Comparison of ENCODE assay signal across 8 cellular contexts in genomic region chr6:5996701-5997419, GRCh38. TPM values are rescaled to one million over a fixed set of nuclear protein-coding genes. Genes with fewer than 3 reads are reported as not detected.
DNase-seq lines count a peak whose midpoint lies in the region; ATAC-seq and TF ChIP-seq lines count a peak whose summit lies in the region.

No MANE protein-coding gene starts in this region.

- dilution Hi-C loops in mammary epithelial cell (cut with HindIII; ENCODE audit: low sequenced_read_pairs) = no loop called here

- TF ChIP-seq POLR2A in right lobe of liver (IDR thresholded peaks at IDR 0.05) = no peak

- intact Hi-C loops in mammary epithelial cell (cut with micrococcal nuclease) = loop anchor here (2.0 to 5.0 kb wide), 2 partner anchors 28 to 525 kb away; no protein-coding TSS in a partner anchor
- intact Hi-C loops in right lobe of liver (cut with DNase I) = no loop called here
- intact Hi-C loops in tibial artery (cut with DNase I; ENCODE audit: low total_unique reads) = no loop called here

- in situ Hi-C loops in mammary epithelial cell (cut with MboI; ENCODE audit: low sequenced_read_pairs in 2 of 2) = no loop called here

- 9% methylated on average over 8 of the region's 48 CpGs for WGBS in mammary epithelial cell (ENCODE audit: low coverage, missing lambda C conversion rate)
- 1% methylated on average over 46 of the region's 48 CpGs for WGBS in right lobe of liver (ENCODE audit: insufficient coverage, low coverage, low lambda C conversion rate, missing lambda C conversion rate)

- H3K4me1 ChIP-seq in mammary epithelial cell (ENCODE audit: insufficient read depth, low read length) = peaks cover 14% of the 10 kb centered on the region
- H3K4me1 ChIP-seq in right lobe of liver = peaks cover 0 to 20% (median 6%) of the 10 kb centered on the region in 4 donors
- peaks cover 0 to 34% (median 18%) of the 10 kb centered on the region in 4 donors for H3K4me1 ChIP-seq in tibial artery

- H3K27me3 ChIP-seq in mammary epithelial cell (ENCODE audit: insufficient read depth, low read length) (peaks cover 56% of the 10 kb centered on the region), right lobe of liver (peaks cover 0 to 53% of the 10 kb centered on the region in 2 donors), tibial artery (peaks cover 9 to 78% of the 10 kb centered on the region in 2 donors)

- ATAC-seq in right lobe of liver (peak; percentile 12 to 42 (median 30)), HG03135 (IDR thresholded peaks at IDR 0.05; ENCODE audit: unreplicated experiment) (no peak)

- no peaks in the 10 kb centered on the region for H3K79me2 ChIP-seq in mammary epithelial cell (ENCODE audit: insufficient read depth, low read length)

- peak overlapping the region; percentile 96 for H2AFZ ChIP-seq in mammary epithelial cell (ENCODE audit: low read depth, low read length)

- H3K9me3 ChIP-seq in mammary epithelial cell (replicated peaks; ENCODE audit: insufficient read depth, low read length) (peaks cover 11% of the 10 kb centered on the region), right lobe of liver (no peaks in the 10 kb centered on the region), tibial artery (no peaks in the 10 kb centered on the region)

- H4K20me1 ChIP-seq in mammary epithelial cell (ENCODE audit: insufficient read depth, low read length) = no peaks in the 10 kb centered on the region

- no peak overlapping the region for H3K27ac ChIP-seq in mammary epithelial cell (ENCODE audit: insufficient read depth, low read depth, low read length)
- peak overlapping the region; percentile 30 to 50 (median 33) for H3K27ac ChIP-seq in right lobe of liver
- peak overlapping the region; percentile 50 to 69 for H3K27ac ChIP-seq in tibial artery

- peak; percentile 68 to 81 (median 68) for DNase-seq in NCI-H1417 (lab: John Stamatoyannopoulos, UW)
- no peak for DNase-seq in NCI-H1417 treated with DMSO at 0.1 percent for 48 hours (lab: John Stamatoyannopoulos, UW)
- peak; percentile 90 for DNase-seq in NCI-H2227 (lab: John Stamatoyannopoulos, UW; ENCODE audit: unreplicated experiment)
- peak; percentile 23 for DNase-seq in mammary epithelial cell
- DNase-seq in right lobe of liver = no peak
- DNase-seq in tibial artery = no peak
- DNase-seq in NCI-H2107 (lab: John Stamatoyannopoulos, UW) = no peak

- TF ChIP-seq CTCF in mammary epithelial cell (conservative IDR thresholded peaks at IDR 0.05 in 1 of 2, IDR thresholded peaks at IDR 0.05 in 1 of 2; ENCODE audit: extremely low read depth in 1 of 2, insufficient read depth in 1 of 2, low read depth in 1 of 2, low read length in 2 of 2) (no peak), right lobe of liver (IDR thresholded peaks at IDR 0.05) (no peak), tibial artery (IDR thresholded peaks at IDR 0.05) (no peak)

- BruUV-seq in mammary epithelial cell (replicated peaks; lab: Mats Ljungman, UMichigan) = no TSS peak

- H3K4me3 ChIP-seq in mammary epithelial cell (replicated peaks in 1 of 3; ENCODE audit: insufficient read depth in 1 of 3, low read depth in 2 of 3, low read length in 3 of 3) = peak overlapping the region; percentile 57 to 75 (median 68)
- peak overlapping the region; percentile 48 to 55 (median 50) for H3K4me3 ChIP-seq in right lobe of liver
- H3K4me3 ChIP-seq in tibial artery = peak overlapping the region; percentile 61 to 65

- H3K9ac ChIP-seq in mammary epithelial cell (ENCODE audit: insufficient read depth, low read length) = peak overlapping the region; percentile 37

- CTCF ChIA-PET in mammary epithelial cell (lab: Charles Lee; ENCODE audit: low non-redundant PET) = interaction anchor here (0.6 kb wide), 1 partner anchor 32 kb away, joined by 4 read pairs; no protein-coding TSS in a partner anchor

- H3K36me3 ChIP-seq in mammary epithelial cell (ENCODE audit: insufficient read depth, low read length) (no peaks in the 10 kb centered on the region), right lobe of liver (no peaks in the 10 kb centered on the region), tibial artery (no peaks in the 10 kb centered on the region)

- peak overlapping the region; percentile 85 for H3K4me2 ChIP-seq in mammary epithelial cell (ENCODE audit: insufficient read depth, low read depth, low read length)

RNA-seq across cellular contexts. Expression of gene NRN1, which starts 9.9 kb away (rescaled TPM):
- total RNA-seq in mammary epithelial cell (1 to 10 TPM in 1 of 2 donors, under 1 TPM in 1; 0.17 to 4.2 TPM), right lobe of liver (1 to 10 TPM in 5 of 6 experiments, under 1 TPM in 1; 0.86 to 3.4 (median 2.4) TPM)
- polyA plus RNA-seq in mammary epithelial cell = not detected
- polyA minus RNA-seq in mammary epithelial cell = not detected

Comparison
In these comparisons a context has a peak if more than half of its experiments do, and no peak if none do; other contexts are left out.
1. DNase-seq: peak in NCI-H1417 (3 of 3), NCI-H2227 (single experiment) and mammary epithelial cell (single experiment); none in NCI-H1417 treated with DMSO at 0.1 percent for 48 hours (single experiment), right lobe of liver (0 of 3), tibial artery (0 of 2) and NCI-H2107 (single experiment).
2. Peak in every context shown above with its lines, with median percentiles within 50 percentile points of each other: H3K4me3 ChIP-seq.